Comparison of ENCODE assay signal across 10 cellular contexts in genomic region chr11:114168086-114168448, GRCh38.
DNase-seq lines count a peak whose midpoint lies in the region; ATAC-seq lines count a peak whose summit lies in the region.
"Had no signal": no experiment of that assay in that cellular context is flagged by ENCODE, and none has a peak within 500 bp of the region (broad histone marks: within the 10 kb centered on the region; RNA-seq: fewer than 3 reads in every experiment).

No MANE protein-coding gene starts in this region.

- ATAC-seq in activated T-cell treated with anti-CD3 and anti-CD28 coated beads, Interleukin-2, amount 50 U/mL, for 4 hours, result no peak
- ATAC-seq in activated naive CD8-positive, alpha-beta T cell treated with anti-CD3 and anti-CD28 coated beads, Interleukin-2, amount 10 ng/mL, durations not matched to agents 7 days and 5 days (ENCODE audit: low read depth), result no peak
- ATAC-seq in HG02642 (IDR thresholded peaks at IDR 0.05; ENCODE audit: poor library complexity, unreplicated experiment), result no peak

- H3K27ac Mint-ChIP-seq in activated naive CD8-positive, alpha-beta T cell treated with anti-CD3 and anti-CD28 coated beads, Interleukin-2, amount 10 ng/mL, durations not matched to agents 7 days and 5 days, result peak overlapping the region; percentile 68

- H3K4me3 Mint-ChIP-seq in activated T-cell treated with anti-CD3 and anti-CD28 coated beads, Interleukin-2, amount 50 U/mL, for 4 hours, result peak overlapping the region; percentile 49
- peak overlapping the region; percentile 54 for H3K4me3 Mint-ChIP-seq in activated naive CD8-positive, alpha-beta T cell treated with anti-CD3 and anti-CD28 coated beads, Interleukin-2, amount 10 ng/mL, durations not matched to agents 7 days and 5 days

- no peaks in the 10 kb centered on the region for H3K27me3 ChIP-seq in muscle layer of duodenum (ENCODE audit: low read depth, low read length)
- no peaks in the 10 kb centered on the region for H3K27me3 ChIP-seq in thymus (ENCODE audit: control insufficient read depth, insufficient read depth)
- H3K27me3 ChIP-seq: neutrophil had no signal

- no peaks in the 10 kb centered on the region for H3K9me3 Mint-ChIP-seq in activated T-cell treated with anti-CD3 and anti-CD28 coated beads, Interleukin-2, amount 50 U/mL, for 4 hours
- H3K9me3 Mint-ChIP-seq in activated naive CD8-positive, alpha-beta T cell treated with anti-CD3 and anti-CD28 coated beads, Interleukin-2, amount 10 ng/mL, durations not matched to agents 7 days and 5 days, result no peaks in the 10 kb centered on the region

- no peaks in the 10 kb centered on the region for H3K36me3 Mint-ChIP-seq in activated T-cell treated with anti-CD3 and anti-CD28 coated beads, Interleukin-2, amount 50 U/mL, for 4 hours (ENCODE audit: insufficient read depth)
- peaks cover 3% of the 10 kb centered on the region for H3K36me3 Mint-ChIP-seq in activated naive CD8-positive, alpha-beta T cell treated with anti-CD3 and anti-CD28 coated beads, Interleukin-2, amount 10 ng/mL, durations not matched to agents 7 days and 5 days

- H3K36me3 ChIP-seq in muscle layer of duodenum (ENCODE audit: control insufficient read depth in 1 of 2, insufficient read depth in 2 of 2, low read length in 2 of 2), result peaks cover 0 to 4% of the 10 kb centered on the region in 2 donors
- no peaks in the 10 kb centered on the region for H3K36me3 ChIP-seq in thymus (ENCODE audit: control insufficient read depth, insufficient read depth)
- H3K36me3 ChIP-seq: neutrophil had no signal

- WGBS in thymus, result 88% methylated on average over 4 of the region's 4 CpGs

- POLR2A ChIA-PET in activated naive CD8-positive, alpha-beta T cell treated with anti-CD3 and anti-CD28 coated beads, Interleukin-2, amount 10 ng/mL, durations not matched to agents 7 days and 5 days (lab: Charles Lee), result interaction anchor here (2.0 to 5.0 kb wide), 2 partner anchors 15 kb away, joined by 13 to 38 read pairs; no protein-coding TSS in a partner anchor

- peaks cover 93% of the 10 kb centered on the region for H3K4me1 Mint-ChIP-seq in activated T-cell treated with anti-CD3 and anti-CD28 coated beads, Interleukin-2, amount 50 U/mL, for 4 hours (ENCODE audit: low read depth)
- H3K4me1 Mint-ChIP-seq in activated naive CD8-positive, alpha-beta T cell treated with anti-CD3 and anti-CD28 coated beads, Interleukin-2, amount 10 ng/mL, durations not matched to agents 7 days and 5 days, result peaks cover 61% of the 10 kb centered on the region

- H3K4me3 ChIP-seq in muscle layer of duodenum (ENCODE audit: low read depth in 1 of 2, low read length in 2 of 2) (peak overlapping the region; percentile 8 to 32), thymus (ENCODE audit: low read length) (peak overlapping the region; percentile 3)

- DNase-seq in activated T-cell treated with anti-CD3 and anti-CD28 coated beads, Interleukin-2, amount 50 U/mL, for 4 hours, result no peak
- DNase-seq in activated T-cell treated with anti-CD3 and anti-CD28 coated beads for 4 hours (no peak), NCI-H1105 (lab: John Stamatoyannopoulos, UW) (no peak), DMS153 (lab: John Stamatoyannopoulos, UW) (no peak)
- DNase-seq in activated naive CD8-positive, alpha-beta T cell treated with anti-CD3 and anti-CD28 coated beads, Interleukin-2, amount 10 ng/mL, durations not matched to agents 7 days and 5 days, result no peak
- DNase-seq: NCI-H146 had no signal

- peak overlapping the region; percentile 97 for H3K27ac ChIP-seq in muscle layer of duodenum (ENCODE audit: low read length)
- H3K27ac ChIP-seq in thymus (ENCODE audit: low read depth), result peak overlapping the region; percentile 64
- H3K27ac ChIP-seq: neutrophil had no signal

- H3K4me1 ChIP-seq in muscle layer of duodenum (ENCODE audit: control insufficient read depth in 1 of 2, insufficient read depth in 2 of 2, low read length in 2 of 2) (peaks cover 68 to 81% of the 10 kb centered on the region in 2 donors), thymus (ENCODE audit: control insufficient read depth, insufficient read depth, low read length) (peaks cover 80% of the 10 kb centered on the region)

- no peaks in the 10 kb centered on the region for H3K27me3 Mint-ChIP-seq in activated T-cell treated with anti-CD3 and anti-CD28 coated beads, Interleukin-2, amount 50 U/mL, for 4 hours (ENCODE audit: low read depth)
- H3K27me3 Mint-ChIP-seq in activated naive CD8-positive, alpha-beta T cell treated with anti-CD3 and anti-CD28 coated beads, Interleukin-2, amount 10 ng/mL, durations not matched to agents 7 days and 5 days, result no peaks in the 10 kb centered on the region

- H3K9me3 ChIP-seq in muscle layer of duodenum (ENCODE audit: control insufficient read depth in 1 of 2, low read length in 2 of 2) (no peaks in the 10 kb centered on the region), thymus (ENCODE audit: control insufficient read depth) (no peaks in the 10 kb centered on the region)
- H3K9me3 ChIP-seq: neutrophil had no signal
